ENCODE assay signal across 21 cellular contexts in the genomic region with DNA sequence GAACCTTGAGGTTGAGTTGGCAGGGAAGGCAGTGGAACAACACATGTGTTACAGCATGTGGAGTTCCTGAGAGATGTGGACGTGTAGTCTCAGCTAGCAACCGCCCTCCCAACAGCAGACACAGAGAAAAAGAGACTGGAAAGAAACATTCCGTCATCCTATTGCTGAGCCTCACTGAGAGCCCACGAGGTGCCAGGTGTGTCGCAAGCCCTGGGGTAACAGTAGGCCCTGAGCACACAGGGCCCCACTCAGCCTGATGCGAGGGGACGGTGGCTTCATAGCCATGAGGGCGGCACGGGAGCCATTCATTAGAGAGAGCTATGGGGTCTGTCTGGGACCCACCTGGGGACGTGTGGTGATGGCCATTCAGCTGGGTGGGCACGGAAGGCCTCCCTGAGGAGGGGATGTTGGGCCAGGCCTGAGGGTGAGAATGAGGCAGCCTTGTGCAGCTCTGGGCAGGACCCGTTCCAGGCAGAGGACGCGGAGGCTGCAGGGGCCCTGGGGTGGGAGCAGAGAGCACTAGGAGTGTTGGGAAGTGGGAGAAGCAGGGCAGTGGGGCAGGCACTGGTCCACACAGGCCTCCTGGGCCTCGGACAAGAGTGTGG. TPM values are rescaled to one million over a fixed set of nuclear protein-coding genes. Genes with fewer than 3 reads are reported as not detected.
"Had no signal": no experiment of that assay in that cellular context is flagged by ENCODE, and none has a peak within 500 bp of the region (broad histone marks: within the 10 kb centered on the region; RNA-seq: fewer than 3 reads in every experiment).

No MANE protein-coding gene starts in this region.

- H3K9me3 ChIP-seq: ascending aorta, colonic mucosa, esophagus muscularis mucosa, gastrocnemius medialis, right lobe of liver, thoracic aorta had no signal

- H3K27ac ChIP-seq: ascending aorta, colonic mucosa, esophagus muscularis mucosa, gastrocnemius medialis, right lobe of liver, skin epidermis, thoracic aorta had no signal

- H3K36me3 ChIP-seq: ascending aorta, colonic mucosa, esophagus muscularis mucosa, gastrocnemius medialis, right lobe of liver, thoracic aorta had no signal

- H3K4me3 ChIP-seq: ascending aorta, colonic mucosa, esophagus muscularis mucosa, gastrocnemius medialis, right lobe of liver, skin epidermis, thoracic aorta had no signal

- H3K27me3 ChIP-seq: ascending aorta, colonic mucosa, right lobe of liver had no signal

- H3K36me3 Mint-ChIP-seq: natural killer cell treated with Interleukin-12 subunit alpha and Interleukin-12 subunit beta and Interleukin-15 and Interleukin-18, amount 100 ng/mL, for 72 hours; stimulated activated naive B cell treated with anti-CD40 and anti-IgM and Interleukin-4, amounts not matched to agents 10 μg/mL and 1 μg/mL and 100 μg/mL, for 72 hours; type B pancreatic cell; WTC11 had no signal

- DNase-seq: activated effector memory CD4-positive, alpha-beta T cell treated with Interleukin-2 at 50 U/mL for 16 hours; activated naive CD4-positive, alpha-beta T cell treated with anti-CD3 and anti-CD28 coated beads for 36 hours; activated T-cell treated with anti-CD3 and anti-CD28 coated beads, Interleukin-2, amount 50 U/mL, for 48 hours; colonic mucosa; gastrocnemius medialis; hippocampal formation; left ventricle myocardium superior; nucleus accumbens; right lobe of liver; stimulated activated CD8-positive, alpha-beta memory T cell treated with anti-CD3 and anti-CD28 coated beads, Interleukin-4, amount 100 ng/mL, for 48 hours; stimulated activated naive B cell treated with anti-CD40 and anti-IgM and Interleukin-4, amounts not matched to agents 10 μg/mL and 1 μg/mL and 100 μg/mL, for 72 hours; T-helper 9 cell had no signal

- ATAC-seq: gastrocnemius medialis; left ventricle myocardium superior; natural killer cell treated with Interleukin-12 subunit alpha and Interleukin-12 subunit beta and Interleukin-15 and Interleukin-18, amount 100 ng/mL, for 72 hours; stimulated activated naive B cell treated with anti-CD40 and anti-IgM and Interleukin-4, amounts not matched to agents 10 μg/mL and 1 μg/mL and 100 μg/mL, for 72 hours; WTC11 had no signal

- H3K4me3 Mint-ChIP-seq: activated naive CD4-positive, alpha-beta T cell treated with anti-CD3 and anti-CD28 coated beads for 36 hours; central memory CD8-positive, alpha-beta T cell; natural killer cell treated with Interleukin-12 subunit alpha and Interleukin-12 subunit beta and Interleukin-15 and Interleukin-18, amount 100 ng/mL, for 72 hours; stimulated activated naive B cell treated with anti-CD40 and anti-IgM and Interleukin-4, amounts not matched to agents 10 μg/mL and 1 μg/mL and 100 μg/mL, for 72 hours; type B pancreatic cell; WTC11 had no signal

- H3K4me1 ChIP-seq: ascending aorta, colonic mucosa, esophagus muscularis mucosa, gastrocnemius medialis had no signal

- H3K27ac Mint-ChIP-seq: activated naive CD4-positive, alpha-beta T cell treated with anti-CD3 and anti-CD28 coated beads for 36 hours; natural killer cell treated with Interleukin-12 subunit alpha and Interleukin-12 subunit beta and Interleukin-15 and Interleukin-18, amount 100 ng/mL, for 72 hours; stimulated activated naive B cell treated with anti-CD40 and anti-IgM and Interleukin-4, amounts not matched to agents 10 μg/mL and 1 μg/mL and 100 μg/mL, for 72 hours; type B pancreatic cell; WTC11 had no signal

- H3K9me3 Mint-ChIP-seq: activated naive CD4-positive, alpha-beta T cell treated with anti-CD3 and anti-CD28 coated beads for 36 hours; central memory CD8-positive, alpha-beta T cell; natural killer cell treated with Interleukin-12 subunit alpha and Interleukin-12 subunit beta and Interleukin-15 and Interleukin-18, amount 100 ng/mL, for 72 hours; stimulated activated naive B cell treated with anti-CD40 and anti-IgM and Interleukin-4, amounts not matched to agents 10 μg/mL and 1 μg/mL and 100 μg/mL, for 72 hours; type B pancreatic cell; WTC11 had no signal

- H3K4me1 Mint-ChIP-seq: central memory CD8-positive, alpha-beta T cell; stimulated activated naive B cell treated with anti-CD40 and anti-IgM and Interleukin-4, amounts not matched to agents 10 μg/mL and 1 μg/mL and 100 μg/mL, for 72 hours had no signal

RNA-seq across cellular contexts. Expression of gene MPPED1, which starts 26.2 kb away (rescaled TPM):
- total RNA-seq: activated naive CD4-positive, alpha-beta T cell treated with anti-CD3 and anti-CD28 coated beads for 36 hours; ascending aorta; esophagus muscularis mucosa; gastrocnemius medialis; left ventricle myocardium superior; natural killer cell treated with Interleukin-12 subunit alpha and Interleukin-12 subunit beta and Interleukin-15 and Interleukin-18, amount 100 ng/mL, for 72 hours; T-helper 1 cell treated with Interleukin-12 subunit alpha and Interleukin-12 subunit beta and Interleukin-4 antibody, amounts not matched to agents 30 ng/mL and 1 ng/mL, for 36 hours; thoracic aorta had no signal
